ENCODE assay signal across 8 cellular contexts in genomic region chr14:24051789-24052655, GRCh38. TPM values are rescaled to one million over a fixed set of nuclear protein-coding genes. Genes with fewer than 3 reads are reported as not detected.
DNase-seq lines count a peak whose midpoint lies in the region; ATAC-seq and TF ChIP-seq lines count a peak whose summit lies in the region.

TSS of gene CARMIL3 (plus strand) at chr14:24052009. CDS start at chr14:24052154, 145 bp downstream.

- no peaks in the 10 kb centered on the region for H3K79me2 ChIP-seq in GM23248 (ENCODE audit: insufficient read depth)

- ATAC-seq in right cardiac atrium, result peak; percentile 91 to 94

- H3K4me3 ChIP-seq in GM23248, result peak within 1 kb of the TSS; percentile 65
- H3K4me3 ChIP-seq in right cardiac atrium (ENCODE audit: low read length), result peak within 1 kb of the TSS; percentile 52

- H2AFZ ChIP-seq in GM23248, result peak within 1 kb of the TSS; percentile 72

- H3K9ac ChIP-seq in GM23248, result peak within 1 kb of the TSS; percentile 26; the same call in 1 of the 2 replicates

- H3K27ac Mint-ChIP-seq in progenitor cell of endocrine pancreas, result peak within 1 kb of the TSS; percentile 88

- no peaks in the 10 kb centered on the region for H3F3A ChIP-seq in GM23248 (ENCODE audit: insufficient read depth)

- H3K9me3 ChIP-seq in GM23248 (ENCODE audit: low read depth), result no peaks in the 10 kb centered on the region
- H3K9me3 ChIP-seq in right cardiac atrium (ENCODE audit: control insufficient read depth, low read length), result no peaks in the 10 kb centered on the region

- peak within 1 kb of the TSS; percentile 71 for H3K4me3 Mint-ChIP-seq in progenitor cell of endocrine pancreas (ENCODE audit: low read depth)

- H3K4me1 ChIP-seq in GM23248 (ENCODE audit: insufficient read depth), result no peaks in the 10 kb centered on the region
- H3K4me1 ChIP-seq in right cardiac atrium (ENCODE audit: control insufficient read depth, insufficient read depth, low read length), result no peaks in the 10 kb centered on the region

- H3K4me1 Mint-ChIP-seq in progenitor cell of endocrine pancreas (ENCODE audit: low read depth), result peaks cover 12% of the 10 kb centered on the region

- H3K4me2 ChIP-seq in GM23248 (ENCODE audit: unreplicated experiment), result peak within 1 kb of the TSS; percentile 90

- no peaks in the 10 kb centered on the region for H3K36me3 ChIP-seq in GM23248 (ENCODE audit: low read depth)

- DNase-seq in G401 (ENCODE audit: low spot score) (peak; percentile 80), GM23248 (peak; percentile 71), LoVo (ENCODE audit: low spot score) (peak; percentile 63), SW480 (ENCODE audit: low spot score) (peak; percentile 32), right cardiac atrium (peak; percentile 70 to 89 (median 89)), progenitor cell of endocrine pancreas (ENCODE audit: low spot score, unreplicated experiment) (peak; percentile 61), cortex of kidney (lab: John Stamatoyannopoulos, UW) (no peak)

- peaks cover 19% of the 10 kb centered on the region for H3K27me3 Mint-ChIP-seq in progenitor cell of endocrine pancreas

- no peaks in the 10 kb centered on the region for H3K36me3 Mint-ChIP-seq in progenitor cell of endocrine pancreas (ENCODE audit: insufficient read depth)

- H3K27ac ChIP-seq in GM23248, result no peak within 1 kb of the TSS
- peak within 1 kb of the TSS; percentile 78 for H3K27ac ChIP-seq in angular gyrus (ENCODE audit: low read depth, low read length)
- H3K27ac ChIP-seq in right cardiac atrium (ENCODE audit: low read length), result no peak within 1 kb of the TSS

- 1 to 2% methylated on average over 71 to 88 of the region's 92 CpGs for WGBS in GM23248 (ENCODE audit: low coverage in 1 of 2, low lambda C conversion rate in 2 of 2, missing lambda C conversion rate in 2 of 2), 2 experiments
- WGBS in right cardiac atrium, result under 1% methylated on average over 92 of the region's 92 CpGs

- H3K9me2 ChIP-seq in GM23248 (ENCODE audit: insufficient read depth), result no peaks in the 10 kb centered on the region

- H4K20me1 ChIP-seq in GM23248 (ENCODE audit: insufficient read depth), result no peaks in the 10 kb centered on the region

- intact Hi-C loops in right cardiac atrium (cut with DNase I), result loop anchor here in 2 of 4 donors (10.0 kb wide), 1 partner anchor 53 kb away; no protein-coding TSS in a partner anchor

- no peaks in the 10 kb centered on the region for H3K9me3 Mint-ChIP-seq in progenitor cell of endocrine pancreas (ENCODE audit: low read depth)

- H3K27me3 ChIP-seq in GM23248 (replicated peaks; ENCODE audit: insufficient read depth) (peaks cover 31% of the 10 kb centered on the region), right cardiac atrium (ENCODE audit: control insufficient read depth, insufficient read depth) (no peaks in the 10 kb centered on the region)

- TF ChIP-seq CTCF in progenitor cell of endocrine pancreas (IDR thresholded peaks at IDR 0.05; ENCODE audit: unreplicated experiment), result no peak

- in situ Hi-C loops in G401 (cut with HindIII; ENCODE audit: low sequenced_read_pairs), result no loop called here
- in situ Hi-C loops in GM23248 (cut with MboI), result no loop called here

RNA-seq across cellular contexts. Expression of gene CARMIL3, which starts in this region (rescaled TPM):
- 0.74 and 1.6 TPM in 2 replicates for total RNA-seq in G401 (2014; rRNA removed; shearing (Covaris generic))
- total RNA-seq in GM23248 (2014; rRNA removed; shearing (Covaris generic)), result under 0.01 TPM in 1 of 2 replicates, not detected in the other
- polyA plus RNA-seq in GM23248 (2016; fragmentation: Nextera tagmentation; extraction: Ambion mirVana), result not detected in 2 replicates
- total RNA-seq in right cardiac atrium, result under 1 TPM; 0.17 to 0.45 (median 0.17) TPM
- 0.18 TPM for polyA plus RNA-seq in right cardiac atrium
- total RNA-seq in progenitor cell of endocrine pancreas, result 4.3 and 4.9 TPM in 2 replicates

Comparison
In these comparisons a context has a peak if more than half of its experiments do, and no peak if none do; other contexts are left out.
1. Peak in DNase-seq, H3K4me3 ChIP-seq, H3K9ac ChIP-seq and H3K4me2 ChIP-seq in GM23248; RNA of the gene not detected or under 1 TPM.
2. Peak in DNase-seq, ATAC-seq and H3K4me3 ChIP-seq in right cardiac atrium; RNA of the gene not detected or under 1 TPM.